ENCODE assay signal across 14 cellular contexts in genomic region chr5:107501965-107502691, GRCh38.
DNase-seq lines count a peak whose midpoint lies in the region; ATAC-seq and TF ChIP-seq lines count a peak whose summit lies in the region.
"Had no signal": no experiment of that assay in that cellular context is flagged by ENCODE, and none has a peak within 500 bp of the region (broad histone marks: within the 10 kb centered on the region; RNA-seq: fewer than 3 reads in every experiment).

No MANE protein-coding gene starts in this region.

- no peaks in the 10 kb centered on the region for H3K9me3 Mint-ChIP-seq in activated naive CD4-positive, alpha-beta T cell treated with anti-CD3 and anti-CD28 coated beads, Interleukin-2, amount 50 U/mL, for 72 hours
- H3K9me3 Mint-ChIP-seq in activated naive CD4-positive, alpha-beta T cell treated with anti-CD3 and anti-CD28 coated beads, Interleukin-2, amount 10 ng/mL, durations not matched to agents 7 days and 5 days = no peaks in the 10 kb centered on the region
- H3K9me3 Mint-ChIP-seq in type B pancreatic cell = no peaks in the 10 kb centered on the region

- H3K4me1 ChIP-seq in PC-3 (ENCODE audit: insufficient read depth, low read length) = peaks cover 11% of the 10 kb centered on the region
- H3K4me1 ChIP-seq in GM23248 (ENCODE audit: insufficient read depth) = no peaks in the 10 kb centered on the region

- no peak overlapping the region for H3K27ac Mint-ChIP-seq in activated naive CD4-positive, alpha-beta T cell treated with anti-CD3 and anti-CD28 coated beads, Interleukin-2, amount 50 U/mL, for 72 hours
- no peak overlapping the region for H3K27ac Mint-ChIP-seq in activated naive CD4-positive, alpha-beta T cell treated with anti-CD3 and anti-CD28 coated beads, Interleukin-2, amount 10 ng/mL, durations not matched to agents 7 days and 5 days
- H3K27ac Mint-ChIP-seq in type B pancreatic cell = peak overlapping the region; percentile 17
- H3K27ac Mint-ChIP-seq: activated CD4-positive, alpha-beta memory T cell treated with anti-CD3 and anti-CD28 coated beads, Interleukin-2, amount 10 ng/mL, durations not matched to agents 7 days and 5 days had no signal

- TF ChIP-seq CTCF in PC-3 (conservative IDR thresholded peaks at IDR 0.05; ENCODE audit: low read depth, low read length) (no peak), epithelial cell of proximal tubule (conservative IDR thresholded peaks at IDR 0.05; ENCODE audit: low read depth, low read length) (no peak), type B pancreatic cell (conservative IDR thresholded peaks at IDR 0.05) (no peak)

- intact Hi-C loops in PC-3 (cut with micrococcal nuclease) = no loop called here

- H3K27me3 ChIP-seq in PC-3 (ENCODE audit: low read length) (no peaks in the 10 kb centered on the region), GM23248 (replicated peaks; ENCODE audit: insufficient read depth) (peaks cover 31% of the 10 kb centered on the region)
- H3K27me3 ChIP-seq: BLaER1 had no signal

- no peak overlapping the region for H3K4me3 ChIP-seq in PC-3 (ENCODE audit: low read length)
- peak overlapping the region; percentile 5 for H3K4me3 ChIP-seq in epithelial cell of proximal tubule (ENCODE audit: low read depth, low read length)
- H3K4me3 ChIP-seq in GM23248 = no peak overlapping the region
- H3K4me3 ChIP-seq: BLaER1, GM12878 had no signal

- H3K27ac ChIP-seq in PC-3 (ENCODE audit: low read length) (no peak overlapping the region), GM23248 (no peak overlapping the region)
- H3K27ac ChIP-seq: BLaER1 had no signal

- H3K9me2 ChIP-seq in PC-3 (replicated peaks; ENCODE audit: low read length) = no peaks in the 10 kb centered on the region
- H3K9me2 ChIP-seq in GM23248 (ENCODE audit: insufficient read depth) = no peaks in the 10 kb centered on the region

- no peaks in the 10 kb centered on the region for H3F3A ChIP-seq in PC-3 (ENCODE audit: low read length, unreplicated experiment)
- no peaks in the 10 kb centered on the region for H3F3A ChIP-seq in GM23248 (ENCODE audit: insufficient read depth)

- H2AFZ ChIP-seq in PC-3 (ENCODE audit: low read length) = no peak overlapping the region; the same call in 1 of the 2 replicates
- H2AFZ ChIP-seq in GM23248 = no peak overlapping the region

- in situ Hi-C loops in GM23248 (cut with MboI) = no loop called here

- BruUV-seq in PC-3 (replicated peaks; lab: Mats Ljungman, UMichigan) = no TSS peak

- DNase-seq in activated naive CD4-positive, alpha-beta T cell treated with anti-CD3 and anti-CD28 coated beads, Interleukin-2, amount 50 U/mL, for 72 hours (ENCODE audit: low spot score in 2 of 2) = no peak
- no peak for DNase-seq in activated naive CD4-positive, alpha-beta T cell treated with anti-CD3 and anti-CD28 coated beads, Interleukin-2, amount 10 ng/mL, durations not matched to agents 7 days and 5 days
- DNase-seq in PC-3 (no peak), epithelial cell of proximal tubule (ENCODE audit: low read depth) (no peak), type B pancreatic cell (ENCODE audit: extremely low spot score, unreplicated experiment) (no peak), DMS153 (lab: John Stamatoyannopoulos, UW) (no peak), GM23248 (no peak)
- DNase-seq in stimulated activated CD4-positive, alpha-beta T cell treated with anti-CD3 and anti-CD28 coated beads, Interleukin-2, amount 100 ng/mL, for 48 hours = no peak
- DNase-seq: activated CD4-positive, alpha-beta memory T cell treated with anti-CD3 and anti-CD28 coated beads, Interleukin-2, amount 10 ng/mL, durations not matched to agents 7 days and 5 days; hippocampal formation; NCI-H1048; stimulated activated CD4-positive, alpha-beta T cell treated with anti-CD3 and anti-CD28 coated beads, Interleukin-1b, Interleukin-23, amount 100 ng/mL, for 48 hours had no signal

- WGBS in GM23248 (ENCODE audit: low coverage in 1 of 2, low lambda C conversion rate in 2 of 2, missing lambda C conversion rate in 2 of 2), 2 experiments = 84 to 85% methylated on average over 17 of the region's 17 CpGs

- H3K79me2 ChIP-seq in PC-3 (ENCODE audit: low read length) = 0 out of 2 replicates have a peak, but pooled peaks cover 5% of the 10 kb centered on the region
- H3K79me2 ChIP-seq in GM23248 (ENCODE audit: insufficient read depth) = no peaks in the 10 kb centered on the region

- peak overlapping the region; percentile 38; the same call in 1 of the 2 replicates for H3K4me2 ChIP-seq in PC-3 (ENCODE audit: low read length)
- no peak overlapping the region for H3K4me2 ChIP-seq in GM23248 (ENCODE audit: unreplicated experiment)
- H3K4me2 ChIP-seq: BLaER1 had no signal

- H4K20me1 ChIP-seq in PC-3 (ENCODE audit: low read length) (no peaks in the 10 kb centered on the region), GM23248 (ENCODE audit: insufficient read depth) (no peaks in the 10 kb centered on the region)
- H4K20me1 ChIP-seq: BLaER1 had no signal

- no peaks in the 10 kb centered on the region for H3K36me3 ChIP-seq in PC-3 (ENCODE audit: low read depth, low read length)
- no peaks in the 10 kb centered on the region for H3K36me3 ChIP-seq in GM23248 (ENCODE audit: low read depth)
- H3K36me3 ChIP-seq: BLaER1 had no signal

- CTCF ChIA-PET in activated naive CD4-positive, alpha-beta T cell treated with anti-CD3 and anti-CD28 coated beads, Interleukin-2, amount 10 ng/mL, durations not matched to agents 7 days and 5 days (lab: Charles Lee) = interaction anchor here (0.5 kb wide), 1 partner anchor 559 kb away, joined by 3 read pairs; no protein-coding TSS in a partner anchor
- CTCF ChIA-PET in PC-3 (lab: Charles Lee) = no interaction called here

- H3K9me3 ChIP-seq in PC-3 (ENCODE audit: low read length) = no peaks in the 10 kb centered on the region
- no peaks in the 10 kb centered on the region for H3K9me3 ChIP-seq in GM23248 (ENCODE audit: low read depth)
- H3K9me3 ChIP-seq: BLaER1 had no signal

- H3K27me3 Mint-ChIP-seq in activated naive CD4-positive, alpha-beta T cell treated with anti-CD3 and anti-CD28 coated beads, Interleukin-2, amount 10 ng/mL, durations not matched to agents 7 days and 5 days = peaks cover 8% of the 10 kb centered on the region
- H3K27me3 Mint-ChIP-seq in type B pancreatic cell = peaks cover 10% of the 10 kb centered on the region

- H3K9ac ChIP-seq in PC-3 (ENCODE audit: low read length) (no peak overlapping the region), GM23248 (no peak overlapping the region)
- H3K9ac ChIP-seq: BLaER1 had no signal

- no peaks in the 10 kb centered on the region for H3K36me3 Mint-ChIP-seq in activated naive CD4-positive, alpha-beta T cell treated with anti-CD3 and anti-CD28 coated beads, Interleukin-2, amount 50 U/mL, for 72 hours
- no peaks in the 10 kb centered on the region for H3K36me3 Mint-ChIP-seq in activated naive CD4-positive, alpha-beta T cell treated with anti-CD3 and anti-CD28 coated beads, Interleukin-2, amount 10 ng/mL, durations not matched to agents 7 days and 5 days
- no peaks in the 10 kb centered on the region for H3K36me3 Mint-ChIP-seq in type B pancreatic cell

- H3K4me1 Mint-ChIP-seq in activated naive CD4-positive, alpha-beta T cell treated with anti-CD3 and anti-CD28 coated beads, Interleukin-2, amount 10 ng/mL, durations not matched to agents 7 days and 5 days = peaks cover 6% of the 10 kb centered on the region
- H3K4me1 Mint-ChIP-seq in type B pancreatic cell (ENCODE audit: unreplicated experiment) = peaks cover 42% of the 10 kb centered on the region

- POLR2A ChIA-PET in PC-3 (lab: Charles Lee; ENCODE audit: unreplicated experiment) = no interaction called here

- peak; percentile 47 to 88 for ATAC-seq in activated naive CD4-positive, alpha-beta T cell treated with anti-CD3 and anti-CD28 coated beads, Interleukin-2, amount 50 U/mL, for 72 hours
- peak; percentile 40; the same call in 1 of the 2 replicates for ATAC-seq in PC-3
- ATAC-seq: GM12878 had no signal

- H3K4me3 Mint-ChIP-seq in activated naive CD4-positive, alpha-beta T cell treated with anti-CD3 and anti-CD28 coated beads, Interleukin-2, amount 10 ng/mL, durations not matched to agents 7 days and 5 days = no peak overlapping the region
- peak overlapping the region; percentile 57 for H3K4me3 Mint-ChIP-seq in type B pancreatic cell
- H3K4me3 Mint-ChIP-seq: activated CD4-positive, alpha-beta memory T cell treated with anti-CD3 and anti-CD28 coated beads, Interleukin-2, amount 10 ng/mL, durations not matched to agents 7 days and 5 days had no signal
